1 cellular context compared by ENCODE assay signal in genomic region chr1:154975409-154976205, GRCh38.
TF ChIP-seq lines count a peak whose summit lies in the region.

No MANE protein-coding gene starts in this region.

TF ChIP-seq in K562, 482 proteins besides CTCF, POLR2A, EP300 and RAD21 (continued from another document and continues in another):
- TF ChIP-seq, protein P1, sequence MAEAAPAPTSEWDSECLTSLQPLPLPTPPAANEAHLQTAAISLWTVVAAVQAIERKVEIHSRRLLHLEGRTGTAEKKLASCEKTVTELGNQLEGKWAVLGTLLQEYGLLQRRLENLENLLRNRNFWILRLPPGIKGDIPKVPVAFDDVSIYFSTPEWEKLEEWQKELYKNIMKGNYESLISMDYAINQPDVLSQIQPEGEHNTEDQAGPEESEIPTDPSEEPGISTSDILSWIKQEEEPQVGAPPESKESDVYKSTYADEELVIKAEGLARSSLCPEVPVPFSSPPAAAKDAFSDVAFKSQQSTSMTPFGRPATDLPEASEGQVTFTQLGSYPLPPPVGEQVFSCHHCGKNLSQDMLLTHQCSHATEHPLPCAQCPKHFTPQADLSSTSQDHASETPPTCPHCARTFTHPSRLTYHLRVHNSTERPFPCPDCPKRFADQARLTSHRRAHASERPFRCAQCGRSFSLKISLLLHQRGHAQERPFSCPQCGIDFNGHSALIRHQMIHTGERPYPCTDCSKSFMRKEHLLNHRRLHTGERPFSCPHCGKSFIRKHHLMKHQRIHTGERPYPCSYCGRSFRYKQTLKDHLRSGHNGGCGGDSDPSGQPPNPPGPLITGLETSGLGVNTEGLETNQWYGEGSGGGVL (CRISPR knock-in tag; IDR thresholded peaks at IDR 0.05) = no peak
- TF ChIP-seq SMARCE1 (IDR thresholded peaks at IDR 0.05) = no peak
- TF ChIP-seq SRF (CRISPR knock-in tag; IDR thresholded peaks at IDR 0.05) = no peak
- TF ChIP-seq DDX20 (tag; IDR thresholded peaks at IDR 0.05; ENCODE audit: low read depth) = no peak
- TF ChIP-seq ZNF609 (CRISPR knock-in tag; IDR thresholded peaks at IDR 0.05; ENCODE audit: borderline replicate concordance) = no peak
- TF ChIP-seq ATF2 (CRISPR knock-in tag; IDR thresholded peaks at IDR 0.05) = no peak
- TF ChIP-seq KLF6 (CRISPR knock-in tag; IDR thresholded peaks at IDR 0.05; ENCODE audit: borderline replicate concordance) = no peak
- no peak for TF ChIP-seq POLR3A (IDR thresholded peaks at IDR 0.05; ENCODE audit: borderline replicate concordance, extremely low read depth, insufficient read depth, insufficient read length)
- peak; percentile 6; the same call in 1 of the 2 replicates for TF ChIP-seq PML (IDR thresholded peaks at IDR 0.05; ENCODE audit: low read length)
- TF ChIP-seq ZNF586 (CRISPR knock-in tag; conservative IDR thresholded peaks at IDR 0.05) = no peak
- no peak for TF ChIP-seq FOXJ3 (CRISPR knock-in tag; IDR thresholded peaks at IDR 0.05)
- no peak for TF ChIP-seq TSC22D4 (tag; IDR thresholded peaks at IDR 0.05)
- TF ChIP-seq, protein P2, sequence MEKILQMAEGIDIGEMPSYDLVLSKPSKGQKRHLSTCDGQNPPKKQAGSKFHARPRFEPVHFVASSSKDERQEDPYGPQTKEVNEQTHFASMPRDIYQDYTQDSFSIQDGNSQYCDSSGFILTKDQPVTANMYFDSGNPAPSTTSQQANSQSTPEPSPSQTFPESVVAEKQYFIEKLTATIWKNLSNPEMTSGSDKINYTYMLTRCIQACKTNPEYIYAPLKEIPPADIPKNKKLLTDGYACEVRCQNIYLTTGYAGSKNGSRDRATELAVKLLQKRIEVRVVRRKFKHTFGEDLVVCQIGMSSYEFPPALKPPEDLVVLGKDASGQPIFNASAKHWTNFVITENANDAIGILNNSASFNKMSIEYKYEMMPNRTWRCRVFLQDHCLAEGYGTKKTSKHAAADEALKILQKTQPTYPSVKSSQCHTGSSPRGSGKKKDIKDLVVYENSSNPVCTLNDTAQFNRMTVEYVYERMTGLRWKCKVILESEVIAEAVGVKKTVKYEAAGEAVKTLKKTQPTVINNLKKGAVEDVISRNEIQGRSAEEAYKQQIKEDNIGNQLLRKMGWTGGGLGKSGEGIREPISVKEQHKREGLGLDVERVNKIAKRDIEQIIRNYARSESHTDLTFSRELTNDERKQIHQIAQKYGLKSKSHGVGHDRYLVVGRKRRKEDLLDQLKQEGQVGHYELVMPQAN (IDR thresholded peaks at IDR 0.05; ENCODE audit: borderline replicate concordance) = peak; percentile 21; the same call in 1 of the 2 replicates
- TF ChIP-seq ZFP30 (CRISPR knock-in tag; IDR thresholded peaks at IDR 0.05; ENCODE audit: borderline replicate concordance) = no peak
- TF ChIP-seq NEUROD1 (IDR thresholded peaks at IDR 0.05; ENCODE audit: borderline replicate concordance, low read depth, low read length, partially characterized antibody) = no peak
- TF ChIP-seq, protein P3, sequence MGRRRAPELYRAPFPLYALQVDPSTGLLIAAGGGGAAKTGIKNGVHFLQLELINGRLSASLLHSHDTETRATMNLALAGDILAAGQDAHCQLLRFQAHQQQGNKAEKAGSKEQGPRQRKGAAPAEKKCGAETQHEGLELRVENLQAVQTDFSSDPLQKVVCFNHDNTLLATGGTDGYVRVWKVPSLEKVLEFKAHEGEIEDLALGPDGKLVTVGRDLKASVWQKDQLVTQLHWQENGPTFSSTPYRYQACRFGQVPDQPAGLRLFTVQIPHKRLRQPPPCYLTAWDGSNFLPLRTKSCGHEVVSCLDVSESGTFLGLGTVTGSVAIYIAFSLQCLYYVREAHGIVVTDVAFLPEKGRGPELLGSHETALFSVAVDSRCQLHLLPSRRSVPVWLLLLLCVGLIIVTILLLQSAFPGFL (CRISPR knock-in tag; IDR thresholded peaks at IDR 0.05) = no peak
- no peak for TF ChIP-seq ZZZ3 (IDR thresholded peaks at IDR 0.05)
- TF ChIP-seq ZC3H8 (IDR thresholded peaks at IDR 0.05) = no peak
- no peak for TF ChIP-seq BACH1 (tag; IDR thresholded peaks at IDR 0.05)
- no peak for TF ChIP-seq FOXM1 (IDR thresholded peaks at IDR 0.05; ENCODE audit: low read depth)
- no peak for TF ChIP-seq FOXM1 (CRISPR knock-in tag; IDR thresholded peaks at IDR 0.05; ENCODE audit: low read depth)
- no peak for TF ChIP-seq ZNF174 (CRISPR knock-in tag; IDR thresholded peaks at IDR 0.05)
- TF ChIP-seq RBM15 (IDR thresholded peaks at IDR 0.05; ENCODE audit: insufficient read depth, low read length) = no peak
- TF ChIP-seq NR1H2 (CRISPR knock-in tag; IDR thresholded peaks at IDR 0.05) = no peak
- TF ChIP-seq SMARCC2 (IDR thresholded peaks at IDR 0.05; ENCODE audit: low read depth) = no peak
- no peak for TF ChIP-seq HNRNPH1 (optimal IDR thresholded peaks at IDR 0.05; ENCODE audit: low read depth, low read length)
- TF ChIP-seq HMBOX1 (IDR thresholded peaks at IDR 0.05) = no peak; the same call in 1 of the 2 replicates
- TF ChIP-seq ARNT (IDR thresholded peaks at IDR 0.05) = no peak
- TF ChIP-seq, protein P4, sequence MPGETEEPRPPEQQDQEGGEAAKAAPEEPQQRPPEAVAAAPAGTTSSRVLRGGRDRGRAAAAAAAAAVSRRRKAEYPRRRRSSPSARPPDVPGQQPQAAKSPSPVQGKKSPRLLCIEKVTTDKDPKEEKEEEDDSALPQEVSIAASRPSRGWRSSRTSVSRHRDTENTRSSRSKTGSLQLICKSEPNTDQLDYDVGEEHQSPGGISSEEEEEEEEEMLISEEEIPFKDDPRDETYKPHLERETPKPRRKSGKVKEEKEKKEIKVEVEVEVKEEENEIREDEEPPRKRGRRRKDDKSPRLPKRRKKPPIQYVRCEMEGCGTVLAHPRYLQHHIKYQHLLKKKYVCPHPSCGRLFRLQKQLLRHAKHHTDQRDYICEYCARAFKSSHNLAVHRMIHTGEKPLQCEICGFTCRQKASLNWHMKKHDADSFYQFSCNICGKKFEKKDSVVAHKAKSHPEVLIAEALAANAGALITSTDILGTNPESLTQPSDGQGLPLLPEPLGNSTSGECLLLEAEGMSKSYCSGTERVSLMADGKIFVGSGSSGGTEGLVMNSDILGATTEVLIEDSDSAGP (CRISPR knock-in tag; IDR thresholded peaks at IDR 0.05) = no peak
- no peak for TF ChIP-seq SRSF7 (optimal IDR thresholded peaks at IDR 0.05; ENCODE audit: low read depth, low read length)
- TF ChIP-seq NFIC (IDR thresholded peaks at IDR 0.05) = no peak
- TF ChIP-seq GTF2E2 (tag; IDR thresholded peaks at IDR 0.05) = peak; percentile 32; the same call in 1 of the 2 replicates
- no peak for TF ChIP-seq SIX5 (IDR thresholded peaks at IDR 0.05; ENCODE audit: borderline replicate concordance in 1 of 2, insufficient read depth in 1 of 2, low read depth in 1 of 2, low read length in 2 of 2)
- TF ChIP-seq HES1 (IDR thresholded peaks at IDR 0.05; ENCODE audit: low read depth) = no peak
- no peak for TF ChIP-seq NFE2 (IDR thresholded peaks at IDR 0.05; ENCODE audit: low read depth)
- TF ChIP-seq, protein P5, sequence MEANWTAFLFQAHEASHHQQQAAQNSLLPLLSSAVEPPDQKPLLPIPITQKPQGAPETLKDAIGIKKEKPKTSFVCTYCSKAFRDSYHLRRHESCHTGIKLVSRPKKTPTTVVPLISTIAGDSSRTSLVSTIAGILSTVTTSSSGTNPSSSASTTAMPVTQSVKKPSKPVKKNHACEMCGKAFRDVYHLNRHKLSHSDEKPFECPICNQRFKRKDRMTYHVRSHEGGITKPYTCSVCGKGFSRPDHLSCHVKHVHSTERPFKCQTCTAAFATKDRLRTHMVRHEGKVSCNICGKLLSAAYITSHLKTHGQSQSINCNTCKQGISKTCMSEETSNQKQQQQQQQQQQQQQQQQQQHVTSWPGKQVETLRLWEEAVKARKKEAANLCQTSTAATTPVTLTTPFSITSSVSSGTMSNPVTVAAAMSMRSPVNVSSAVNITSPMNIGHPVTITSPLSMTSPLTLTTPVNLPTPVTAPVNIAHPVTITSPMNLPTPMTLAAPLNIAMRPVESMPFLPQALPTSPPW (CRISPR knock-in tag; IDR thresholded peaks at IDR 0.05) = peak; percentile 69
- no peak for TF ChIP-seq CHD2 (IDR thresholded peaks at IDR 0.05; ENCODE audit: low read depth, low read length)
- peak; percentile 45 for TF ChIP-seq MEIS2 (IDR thresholded peaks at IDR 0.05; ENCODE audit: partially characterized antibody)
- no peak for TF ChIP-seq RBM17 (IDR thresholded peaks at IDR 0.05; ENCODE audit: borderline replicate concordance, low read depth, low read length)
- TF ChIP-seq ESRRA (IDR thresholded peaks at IDR 0.05; ENCODE audit: borderline replicate concordance, low read depth) = no peak
- TF ChIP-seq, protein P6, sequence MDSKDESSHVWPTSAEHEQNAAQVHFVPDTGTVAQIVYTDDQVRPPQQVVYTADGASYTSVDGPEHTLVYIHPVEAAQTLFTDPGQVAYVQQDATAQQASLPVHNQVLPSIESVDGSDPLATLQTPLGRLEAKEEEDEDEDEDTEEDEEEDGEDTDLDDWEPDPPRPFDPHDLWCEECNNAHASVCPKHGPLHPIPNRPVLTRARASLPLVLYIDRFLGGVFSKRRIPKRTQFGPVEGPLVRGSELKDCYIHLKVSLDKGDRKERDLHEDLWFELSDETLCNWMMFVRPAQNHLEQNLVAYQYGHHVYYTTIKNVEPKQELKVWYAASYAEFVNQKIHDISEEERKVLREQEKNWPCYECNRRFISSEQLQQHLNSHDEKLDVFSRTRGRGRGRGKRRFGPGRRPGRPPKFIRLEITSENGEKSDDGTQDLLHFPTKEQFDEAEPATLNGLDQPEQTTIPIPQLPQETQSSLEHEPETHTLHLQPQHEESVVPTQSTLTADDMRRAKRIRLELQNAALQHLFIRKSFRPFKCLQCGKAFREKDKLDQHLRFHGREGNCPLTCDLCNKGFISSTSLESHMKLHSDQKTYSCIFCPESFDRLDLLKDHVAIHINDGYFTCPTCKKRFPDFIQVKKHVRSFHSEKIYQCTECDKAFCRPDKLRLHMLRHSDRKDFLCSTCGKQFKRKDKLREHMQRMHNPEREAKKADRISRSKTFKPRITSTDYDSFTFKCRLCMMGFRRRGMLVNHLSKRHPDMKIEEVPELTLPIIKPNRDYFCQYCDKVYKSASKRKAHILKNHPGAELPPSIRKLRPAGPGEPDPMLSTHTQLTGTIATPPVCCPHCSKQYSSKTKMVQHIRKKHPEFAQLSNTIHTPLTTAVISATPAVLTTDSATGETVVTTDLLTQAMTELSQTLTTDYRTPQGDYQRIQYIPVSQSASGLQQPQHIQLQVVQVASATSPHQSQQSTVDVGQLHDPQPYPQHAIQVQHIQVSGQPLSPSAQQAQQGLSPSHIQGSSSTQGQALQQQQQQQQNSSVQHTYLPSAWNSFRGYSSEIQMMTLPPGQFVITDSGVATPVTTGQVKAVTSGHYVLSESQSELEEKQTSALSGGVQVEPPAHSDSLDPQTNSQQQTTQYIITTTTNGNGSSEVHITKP (IDR thresholded peaks at IDR 0.05; ENCODE audit: partially characterized antibody) = peak; percentile 33
- no peak for TF ChIP-seq DNMT1 (IDR thresholded peaks at IDR 0.05)
- peak; percentile 61 for TF ChIP-seq CHD1 (IDR thresholded peaks at IDR 0.05; ENCODE audit: low read length)
- TF ChIP-seq SIN3A (IDR thresholded peaks at IDR 0.05; ENCODE audit: borderline replicate concordance in 2 of 2, control insufficient read depth in 1 of 2, low read depth in 2 of 2, low read length in 2 of 2) = peak; percentile 47 to 59; a peak in 2 of 4 replicates
- no peak for TF ChIP-seq ZBTB1 (CRISPR knock-in tag; IDR thresholded peaks at IDR 0.05; ENCODE audit: borderline replicate concordance, low read depth)
